1 cellular context compared by ENCODE assay signal in the genomic region with DNA sequence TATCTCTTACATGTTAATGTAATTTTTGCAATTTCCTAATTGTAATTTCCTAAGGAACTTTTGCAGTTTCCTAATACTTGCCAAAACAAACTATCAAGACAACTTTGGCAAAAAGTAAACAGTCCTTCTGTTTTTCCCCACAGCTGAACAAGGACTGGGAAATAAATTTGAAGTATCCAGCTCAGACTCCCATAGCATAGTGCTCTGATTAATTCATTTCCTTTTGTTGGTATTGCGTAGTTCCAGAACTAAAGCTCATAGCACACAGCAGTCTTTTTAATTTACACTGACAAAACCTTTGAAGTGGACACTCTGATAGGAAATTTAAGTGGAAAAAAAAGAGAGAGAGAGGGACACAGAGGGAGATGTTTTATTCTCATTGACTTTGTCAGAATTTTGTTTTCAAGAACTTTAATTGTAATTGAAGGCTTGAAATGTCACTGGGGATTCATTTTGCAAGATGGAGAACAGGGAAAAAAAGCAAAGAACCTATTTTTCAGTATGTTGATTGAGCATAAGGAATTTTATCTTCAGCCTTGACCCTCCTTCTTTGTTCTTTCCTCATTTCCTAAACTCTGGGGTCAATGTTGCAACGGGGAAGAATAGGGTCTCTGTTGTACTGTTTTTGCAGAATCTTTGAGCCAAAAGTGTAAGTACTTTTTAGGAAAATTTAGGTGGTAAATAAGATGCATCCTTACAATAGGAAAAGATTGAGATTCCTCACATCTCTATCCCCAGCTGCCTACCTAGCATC.
TF ChIP-seq lines count a peak whose summit lies in the region.

No MANE protein-coding gene starts in this region.

TF ChIP-seq in HepG2, 621 proteins besides CTCF, POLR2A, EP300 and RAD21 (continued from another document):
- TF ChIP-seq CEBPB (IDR thresholded peaks at IDR 0.05; ENCODE audit: borderline replicate concordance, low read depth, low read length) (peak; percentile 74; the same call in 1 of the 2 replicates), ZNF136 (CRISPR knock-in tag; IDR thresholded peaks at IDR 0.05; ENCODE audit: low read depth) (no peak), PTBP1 (IDR thresholded peaks at IDR 0.05; ENCODE audit: low read depth, low read length, poor library complexity, severe bottlenecking) (no peak), PREB (CRISPR knock-in tag; IDR thresholded peaks at IDR 0.05) (no peak), BORCS8-MEF2B (CRISPR knock-in tag; IDR thresholded peaks at IDR 0.05) (no peak), BCL6 (CRISPR knock-in tag; IDR thresholded peaks at IDR 0.05) (peak; percentile 93), TMF1 (CRISPR knock-in tag; IDR thresholded peaks at IDR 0.05; ENCODE audit: low read depth) (no peak), FOXK1 (CRISPR knock-in tag; IDR thresholded peaks at IDR 0.05; ENCODE audit: borderline replicate concordance, low read depth) (no peak), TSC22D2 (CRISPR knock-in tag; IDR thresholded peaks at IDR 0.05; ENCODE audit: borderline replicate concordance) (no peak), JUNB (CRISPR knock-in tag; IDR thresholded peaks at IDR 0.05; ENCODE audit: borderline replicate concordance) (no peak), ZNF317 (CRISPR knock-in tag; IDR thresholded peaks at IDR 0.05) (no peak), TEAD3 (CRISPR knock-in tag; optimal IDR thresholded peaks at IDR 0.05; ENCODE audit: borderline replicate concordance) (peak; percentile 17), KDM5A (IDR thresholded peaks at IDR 0.05; ENCODE audit: borderline replicate concordance, low read length) (no peak), TOPORS (CRISPR knock-in tag; IDR thresholded peaks at IDR 0.05) (no peak), SRSF4 (IDR thresholded peaks at IDR 0.05; ENCODE audit: low read depth, low read length, poor library complexity, severe bottlenecking) (no peak), NCOA1 (CRISPR knock-in tag; IDR thresholded peaks at IDR 0.05) (no peak), ZNF652 (CRISPR knock-in tag; IDR thresholded peaks at IDR 0.05; ENCODE audit: borderline replicate concordance, low read depth) (no peak), ZNF766 (CRISPR knock-in tag; IDR thresholded peaks at IDR 0.05; ENCODE audit: borderline replicate concordance) (no peak)
- TF ChIP-seq, protein P1, sequence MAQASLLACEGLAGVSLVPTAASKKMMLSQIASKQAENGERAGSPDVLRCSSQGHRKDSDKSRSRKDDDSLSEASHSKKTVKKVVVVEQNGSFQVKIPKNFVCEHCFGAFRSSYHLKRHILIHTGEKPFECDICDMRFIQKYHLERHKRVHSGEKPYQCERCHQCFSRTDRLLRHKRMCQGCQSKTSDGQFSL (CRISPR knock-in tag; IDR thresholded peaks at IDR 0.05): no peak
- TF ChIP-seq, protein P2, sequence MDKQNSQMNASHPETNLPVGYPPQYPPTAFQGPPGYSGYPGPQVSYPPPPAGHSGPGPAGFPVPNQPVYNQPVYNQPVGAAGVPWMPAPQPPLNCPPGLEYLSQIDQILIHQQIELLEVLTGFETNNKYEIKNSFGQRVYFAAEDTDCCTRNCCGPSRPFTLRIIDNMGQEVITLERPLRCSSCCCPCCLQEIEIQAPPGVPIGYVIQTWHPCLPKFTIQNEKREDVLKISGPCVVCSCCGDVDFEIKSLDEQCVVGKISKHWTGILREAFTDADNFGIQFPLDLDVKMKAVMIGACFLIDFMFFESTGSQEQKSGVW (CRISPR knock-in tag; IDR thresholded peaks at IDR 0.05; ENCODE audit: borderline replicate concordance): no peak
- TF ChIP-seq, protein P3, sequence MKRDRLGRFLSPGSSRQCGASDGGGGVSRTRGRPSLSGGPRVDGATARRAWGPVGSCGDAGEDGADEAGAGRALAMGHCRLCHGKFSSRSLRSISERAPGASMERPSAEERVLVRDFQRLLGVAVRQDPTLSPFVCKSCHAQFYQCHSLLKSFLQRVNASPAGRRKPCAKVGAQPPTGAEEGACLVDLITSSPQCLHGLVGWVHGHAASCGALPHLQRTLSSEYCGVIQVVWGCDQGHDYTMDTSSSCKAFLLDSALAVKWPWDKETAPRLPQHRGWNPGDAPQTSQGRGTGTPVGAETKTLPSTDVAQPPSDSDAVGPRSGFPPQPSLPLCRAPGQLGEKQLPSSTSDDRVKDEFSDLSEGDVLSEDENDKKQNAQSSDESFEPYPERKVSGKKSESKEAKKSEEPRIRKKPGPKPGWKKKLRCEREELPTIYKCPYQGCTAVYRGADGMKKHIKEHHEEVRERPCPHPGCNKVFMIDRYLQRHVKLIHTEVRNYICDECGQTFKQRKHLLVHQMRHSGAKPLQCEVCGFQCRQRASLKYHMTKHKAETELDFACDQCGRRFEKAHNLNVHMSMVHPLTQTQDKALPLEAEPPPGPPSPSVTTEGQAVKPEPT (CRISPR knock-in tag; IDR thresholded peaks at IDR 0.05; ENCODE audit: low read depth): no peak
TF ChIP-seq in HepG2: peak in this region for 29.
